ENCODE assay signal across 8 cellular contexts in genomic region chr12:132560421-132560830, GRCh38. TPM values are rescaled to one million over a fixed set of nuclear protein-coding genes. Genes with fewer than 3 reads are reported as not detected.
DNase-seq lines count a peak whose midpoint lies in the region; ATAC-seq and TF ChIP-seq lines count a peak whose summit lies in the region.

No MANE protein-coding gene starts in this region.

- CTCF ChIA-PET in activated CD4-positive, alpha-beta T cell treated with anti-CD3 and anti-CD28 coated beads for 36 hours (lab: Charles Lee) = interaction anchor here (0.6 to 1.5 kb wide), 7 partner anchors 22 to 398 kb away, joined by 3 to 8 read pairs (median 6); no protein-coding TSS in a partner anchor
- CTCF ChIA-PET in OCI-LY7 (lab: Charles Lee; ENCODE audit: unreplicated experiment) = interaction anchor here (0.6 kb wide), 1 partner anchor 475 kb away, joined by 11 read pairs; no protein-coding TSS in a partner anchor

- H4K20me1 ChIP-seq in OCI-LY7 (ENCODE audit: insufficient read depth, low read length) = no peaks in the 10 kb centered on the region

- peaks cover 7% of the 10 kb centered on the region for H3K27me3 Mint-ChIP-seq in activated CD4-positive, alpha-beta T cell treated with anti-CD3 and anti-CD28 coated beads for 36 hours
- H3K27me3 Mint-ChIP-seq in mesothelial cell of epicardium (ENCODE audit: low read depth) = no peaks in the 10 kb centered on the region

- peak; percentile 18 for ATAC-seq in activated CD4-positive, alpha-beta T cell treated with anti-CD3 and anti-CD28 coated beads for 36 hours
- peak; percentile 34 for ATAC-seq in upper lobe of right lung
- no peak for ATAC-seq in HG02623 (IDR thresholded peaks at IDR 0.05; ENCODE audit: unreplicated experiment)

- intact Hi-C loops in activated CD4-positive, alpha-beta T cell treated with anti-CD3 and anti-CD28 coated beads for 36 hours (cut with DNase I, micrococcal nuclease) = loop anchor here (1.0 to 2.0 kb wide), 7 partner anchors 54 to 476 kb away; partner anchors contain the start of genes DDX51 (in 1 of the 2), NOC4L (in 1 of the 2), POLE (in 1 of the 2) and PXMP2 (in 1 of the 2)
- intact Hi-C loops in OCI-LY7 (cut with micrococcal nuclease; ENCODE audit: unreplicated experiment) = loop anchor here (2.0 kb wide), 2 partner anchors 34 to 70 kb away; partner anchors contain the start of gene FBRSL1
- intact Hi-C loops in upper lobe of right lung (cut with DNase I) = no loop called here

- H3K4me3 Mint-ChIP-seq in activated CD4-positive, alpha-beta T cell treated with anti-CD3 and anti-CD28 coated beads for 36 hours = peak overlapping the region; percentile 73
- H3K4me3 Mint-ChIP-seq in mesothelial cell of epicardium = peak overlapping the region; percentile 81

- H3K4me1 ChIP-seq in OCI-LY7 (ENCODE audit: insufficient read depth, low read length, poor library complexity, severe bottlenecking) (peaks cover 34% of the 10 kb centered on the region), upper lobe of right lung (peaks cover 9% of the 10 kb centered on the region)

- peaks cover 2% of the 10 kb centered on the region for H3K36me3 Mint-ChIP-seq in activated CD4-positive, alpha-beta T cell treated with anti-CD3 and anti-CD28 coated beads for 36 hours (ENCODE audit: low read depth)
- peaks cover 5% of the 10 kb centered on the region for H3K36me3 Mint-ChIP-seq in mesothelial cell of epicardium

- POLR2A ChIA-PET in activated CD4-positive, alpha-beta T cell treated with anti-CD3 and anti-CD28 coated beads for 36 hours (lab: Charles Lee) = no interaction called here
- POLR2A ChIA-PET in OCI-LY7 (lab: Charles Lee) = interaction anchor here (0.6 kb wide), 1 partner anchor 113 kb away, joined by 3 read pairs; no protein-coding TSS in a partner anchor

- H3K9me3 ChIP-seq in OCI-LY7 (ENCODE audit: low read length) (no peaks in the 10 kb centered on the region), upper lobe of right lung (no peaks in the 10 kb centered on the region)

- H3K27ac Mint-ChIP-seq in activated CD4-positive, alpha-beta T cell treated with anti-CD3 and anti-CD28 coated beads for 36 hours = no peak overlapping the region
- no peak overlapping the region for H3K27ac Mint-ChIP-seq in mesothelial cell of epicardium

- no TSS peak for BruUV-seq in OCI-LY7 (replicated peaks; lab: Mats Ljungman, UMichigan)

- peaks cover 13% of the 10 kb centered on the region for H3K4me1 Mint-ChIP-seq in activated CD4-positive, alpha-beta T cell treated with anti-CD3 and anti-CD28 coated beads for 36 hours
- H3K4me1 Mint-ChIP-seq in mesothelial cell of epicardium = peaks cover 8% of the 10 kb centered on the region

- no peaks in the 10 kb centered on the region for H3K79me2 ChIP-seq in OCI-LY7 (ENCODE audit: insufficient read depth, low read depth, low read length)

- no peaks in the 10 kb centered on the region for H3K9me3 Mint-ChIP-seq in activated CD4-positive, alpha-beta T cell treated with anti-CD3 and anti-CD28 coated beads for 36 hours (ENCODE audit: low read depth)
- H3K9me3 Mint-ChIP-seq in mesothelial cell of epicardium = no peaks in the 10 kb centered on the region

- H3K4me3 ChIP-seq in OCI-LY7 (ENCODE audit: low read depth, low read length, poor library complexity, severe bottlenecking) (peak overlapping the region; percentile 84), upper lobe of right lung (peak overlapping the region; percentile 60)

- H3K4me2 ChIP-seq in OCI-LY7 (ENCODE audit: low read length) = peak overlapping the region; percentile 86

- TF ChIP-seq CTCF in OCI-LY7 (conservative IDR thresholded peaks at IDR 0.05; ENCODE audit: low read length) (0 out of 2 replicates have a peak, but pooled peaks have one; percentile 11), mesothelial cell of epicardium (IDR thresholded peaks at IDR 0.05; ENCODE audit: unreplicated experiment) (no peak), upper lobe of right lung (IDR thresholded peaks at IDR 0.05) (no peak)

- H3K9me2 ChIP-seq in OCI-LY7 (ENCODE audit: insufficient read depth, low read length) = no peaks in the 10 kb centered on the region

- peak; percentile 56 for DNase-seq in activated CD4-positive, alpha-beta T cell treated with anti-CD3 and anti-CD28 coated beads for 36 hours
- DNase-seq in activated CD4-positive, alpha-beta T cell treated with anti-CD3 and anti-CD28 coated beads, Interleukin-2, amount 50 U/mL, for 4 hours = no peak
- peak; percentile 47 for DNase-seq in OCI-LY7 (ENCODE audit: low spot score)
- DNase-seq in dermis blood vessel endothelial cell = peak; percentile 34
- peak in 1 of 2 experiments; percentile 54 for DNase-seq in mesothelial cell of epicardium (ENCODE audit: low spot score in 2 of 2, unreplicated experiment in 2 of 2)
- DNase-seq in upper lobe of right lung = no peak
- no peak for DNase-seq in cerebellum (ENCODE audit: low spot score)

- no peak overlapping the region for H2AFZ ChIP-seq in OCI-LY7 (ENCODE audit: low read length)

- H3K36me3 ChIP-seq in OCI-LY7 (ENCODE audit: insufficient read depth, low read length) (no peaks in the 10 kb centered on the region), upper lobe of right lung (no peaks in the 10 kb centered on the region)

- H3K27ac ChIP-seq in OCI-LY7 (ENCODE audit: low read depth, low read length, poor library complexity, severe bottlenecking) = peak overlapping the region; percentile 36
- no peak overlapping the region for H3K27ac ChIP-seq in upper lobe of right lung

- H3K27me3 ChIP-seq in upper lobe of right lung = no peaks in the 10 kb centered on the region

RNA-seq across cellular contexts. Expression of gene LRCOL1, which starts 50.0 kb away (rescaled TPM):
- not detected for total RNA-seq in activated CD4-positive, alpha-beta T cell treated with anti-CD3 and anti-CD28 coated beads for 36 hours
- not detected in 2 replicates for total RNA-seq in OCI-LY7 (2014; rRNA removed; shearing (Covaris generic))
- total RNA-seq in OCI-LY7 (2022) (not detected in 2 replicates), dermis blood vessel endothelial cell (3.2 and 6.6 TPM in 2 replicates), mesothelial cell of epicardium (not detected in 3 replicates), upper lobe of right lung (1.8 TPM), cerebellum (not detected)

RNA-seq across cellular contexts. Expression of gene P2RX2, which starts 58.1 kb away (rescaled TPM):
- not detected for total RNA-seq in activated CD4-positive, alpha-beta T cell treated with anti-CD3 and anti-CD28 coated beads for 36 hours
- total RNA-seq in OCI-LY7 (2014; rRNA removed; shearing (Covaris generic)) = not detected in 2 replicates
- total RNA-seq in OCI-LY7 (2022) (not detected in 2 replicates), dermis blood vessel endothelial cell (0.17 TPM in 1 of 2 replicates, not detected in the other), mesothelial cell of epicardium (7.3 to 8.7 TPM (median 8.6 TPM) in 3 replicates), upper lobe of right lung (0.55 TPM), cerebellum (not detected)

Comparison
In these comparisons a context has a peak if more than half of its experiments do, and no peak if none do; other contexts are left out.
1. DNase-seq: peak in activated CD4-positive, alpha-beta T cell treated with anti-CD3 and anti-CD28 coated beads for 36 hours (single experiment), OCI-LY7 (single experiment) and dermis blood vessel endothelial cell (single experiment); none in activated CD4-positive, alpha-beta T cell treated with anti-CD3 and anti-CD28 coated beads, Interleukin-2, amount 50 U/mL, for 4 hours (0 of 2), upper lobe of right lung (single experiment) and cerebellum (single experiment).